1 cellular context compared by ENCODE assay signal in genomic region chr15:90059208-90059985, GRCh38.
TF ChIP-seq lines count a peak whose summit lies in the region.

No MANE protein-coding gene starts in this region.

TF ChIP-seq in HCT116, 20 proteins besides CTCF, POLR2A, EP300 and RAD21 (continued from another document):
- TF ChIP-seq ZBTB33 (IDR thresholded peaks at IDR 0.05; ENCODE audit: extremely low read depth, insufficient replicate concordance, low read length) (no peak), YY1 (IDR thresholded peaks at IDR 0.05; ENCODE audit: extremely low read depth, insufficient replicate concordance, low read depth, low read length) (no peak), ZFX (IDR thresholded peaks at IDR 0.05) (no peak), ATF3 (IDR thresholded peaks at IDR 0.05) (no peak), EZH2phosphoT487 (IDR thresholded peaks at IDR 0.05; ENCODE audit: borderline replicate concordance) (no peak), SIN3A (IDR thresholded peaks at IDR 0.05; ENCODE audit: low read depth) (no peak), CEBPB (IDR thresholded peaks at IDR 0.05; ENCODE audit: low read depth) (no peak), SRF (IDR thresholded peaks at IDR 0.05; ENCODE audit: low read depth) (no peak)
